9 cellular contexts compared by ENCODE assay signal in the genomic region with DNA sequence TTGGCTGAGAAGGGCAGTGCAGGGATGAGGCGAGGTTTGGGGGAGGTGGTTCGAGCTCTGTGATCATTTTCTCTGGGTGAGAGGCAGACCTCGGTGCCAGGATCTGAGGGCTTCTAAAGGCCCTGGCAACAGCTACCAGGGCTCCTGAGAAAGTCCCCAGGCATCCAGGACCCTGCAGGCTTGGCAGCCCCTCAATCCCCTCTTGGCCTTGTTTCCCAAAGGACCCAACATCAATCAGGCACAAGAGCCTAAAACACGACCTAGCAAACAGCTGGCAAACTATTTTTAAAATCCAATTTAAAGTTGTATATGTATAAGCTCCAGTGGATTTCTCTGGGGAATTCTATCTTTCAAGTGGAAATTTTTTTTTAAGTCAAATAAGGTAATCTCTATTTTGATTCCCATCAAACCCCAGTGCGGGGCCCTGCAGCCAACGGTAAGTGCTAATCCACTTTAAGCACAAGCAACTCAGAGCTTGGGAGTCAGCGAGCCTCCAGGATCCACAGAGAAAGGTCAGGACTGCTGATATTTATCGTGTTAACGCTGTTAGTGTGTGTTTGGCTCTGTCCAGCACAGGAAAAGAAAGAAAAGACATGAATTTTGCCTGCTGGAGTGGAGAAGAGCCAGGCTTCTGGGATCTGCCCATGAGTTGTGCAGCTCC. TPM values are rescaled to one million over a fixed set of nuclear protein-coding genes. Genes with fewer than 3 reads are reported as not detected.
DNase-seq lines count a peak whose midpoint lies in the region; ATAC-seq and TF ChIP-seq lines count a peak whose summit lies in the region.
"Had no signal": no experiment of that assay in that cellular context is flagged by ENCODE, and none has a peak within 500 bp of the region (broad histone marks: within the 10 kb centered on the region; RNA-seq: fewer than 3 reads in every experiment).

No MANE protein-coding gene starts in this region.

- no peak for TF ChIP-seq CTCF in tibial nerve (IDR thresholded peaks at IDR 0.05)

- H3K9me3 ChIP-seq in mucosa of rectum (ENCODE audit: control insufficient read depth in 2 of 2, low read length in 2 of 2) = no peaks in the 10 kb centered on the region
- no peaks in the 10 kb centered on the region for H3K9me3 ChIP-seq in tibial nerve

- H3K27ac ChIP-seq in cingulate gyrus (ENCODE audit: low read depth, low read length) (peak overlapping the region; percentile 93), mucosa of rectum (ENCODE audit: low read depth in 2 of 2, low read length in 2 of 2) (peak overlapping the region; percentile 40 to 64), tibial nerve (peak overlapping the region in 3 of 4 donors; percentile 30 to 73 (median 55))

- H3K27me3 ChIP-seq in mucosa of rectum (ENCODE audit: control insufficient read depth in 2 of 2, insufficient read depth in 2 of 2, low read length in 2 of 2) = no peaks in the 10 kb centered on the region
- H3K27me3 ChIP-seq in tibial nerve = no peaks in the 10 kb centered on the region

- H3K4me1 ChIP-seq in mucosa of rectum (ENCODE audit: control insufficient read depth in 2 of 2, insufficient read depth in 2 of 2, low read length in 2 of 2) (peaks cover 17 to 32% of the 10 kb centered on the region in 2 donors), tibial nerve (peaks cover 0 to 18% (median 9%) of the 10 kb centered on the region in 4 donors)

- H3K9ac ChIP-seq in mucosa of rectum (ENCODE audit: low read depth in 1 of 2, low read length in 2 of 2) = peak overlapping the region; percentile 3 to 19

- no peak overlapping the region for H3K4me3 ChIP-seq in mucosa of rectum (ENCODE audit: low read length in 2 of 2)
- no peak overlapping the region for H3K4me3 ChIP-seq in tibial nerve

- no peak for ATAC-seq in GM19035 (IDR thresholded peaks at IDR 0.05; ENCODE audit: unreplicated experiment)

- DNase-seq in NCI-H82 (lab: John Stamatoyannopoulos, UW) (peak; percentile 93), tibial nerve (ENCODE audit: low spot score in 2 of 2) (no peak), hepatic stellate cell (ENCODE audit: low spot score) (no peak), posterior vena cava (ENCODE audit: low spot score) (no peak)
- DNase-seq: NCI-H146; stimulated activated CD4-positive, alpha-beta T cell treated with anti-CD3 and anti-CD28 coated beads, Interleukin-2, amount 100 ng/mL, for 24 hours had no signal

- no peaks in the 10 kb centered on the region for H3K36me3 ChIP-seq in mucosa of rectum (ENCODE audit: control insufficient read depth in 2 of 2, insufficient read depth in 2 of 2, low read length in 2 of 2)
- no peaks in the 10 kb centered on the region for H3K36me3 ChIP-seq in tibial nerve

- TF ChIP-seq EP300 in tibial nerve (IDR thresholded peaks at IDR 0.05) = no peak

- intact Hi-C loops in posterior vena cava (cut with DNase I) = no loop called here

- WGBS in tibial nerve, 2 donors = 38 to 39% methylated on average over 9 of the region's 9 CpGs

- TF ChIP-seq POLR2A in tibial nerve (IDR thresholded peaks at IDR 0.05) = no peak

RNA-seq across cellular contexts. Expression of a gene that starts 14.9 kb away (rescaled TPM):
- total RNA-seq in tibial nerve (100 to 1,000 TPM; 139 to 164 (median 145) TPM), posterior vena cava (100 to 1,000 TPM; 233 to 277 TPM)

RNA-seq across cellular contexts. Expression of a gene that starts 37.3 kb away (rescaled TPM):
- total RNA-seq in tibial nerve (10 to 100 TPM; 24.7 to 34.3 (median 27.1) TPM), posterior vena cava (10 to 100 TPM; 26.3 to 31.2 TPM)

RNA-seq across cellular contexts. Expression of a gene that starts 53.4 kb away (rescaled TPM):
- total RNA-seq in tibial nerve (10 to 100 TPM in 2 of 4 donors, 1 to 10 TPM in 2; 4.3 to 24.0 (median 11.8) TPM), posterior vena cava (10 to 100 TPM; 29.7 to 54.9 TPM)
